ENCODE assay signal across 1 cellular context in genomic region chr12:52169886-52170285, GRCh38.
TF ChIP-seq lines count a peak whose summit lies in the region.

No MANE protein-coding gene starts in this region.

TF ChIP-seq in endothelial cell of umbilical vein, 7 proteins besides CTCF, POLR2A, EP300 and RAD21:
- TF ChIP-seq MAX (IDR thresholded peaks at IDR 0.05; ENCODE audit: insufficient read depth, insufficient read length) (no peak), FOS (IDR thresholded peaks at IDR 0.05; ENCODE audit: borderline replicate concordance, insufficient read depth, low read length) (no peak), MYC (IDR thresholded peaks at IDR 0.05; ENCODE audit: low read depth, low read length) (no peak), JUN (IDR thresholded peaks at IDR 0.05; ENCODE audit: borderline replicate concordance, insufficient read depth, insufficient read length, low read depth) (no peak), POLR2AphosphoS5 (IDR thresholded peaks at IDR 0.05; ENCODE audit: insufficient read depth, low read depth, low read length) (no peak)
